In the genomic region with DNA sequence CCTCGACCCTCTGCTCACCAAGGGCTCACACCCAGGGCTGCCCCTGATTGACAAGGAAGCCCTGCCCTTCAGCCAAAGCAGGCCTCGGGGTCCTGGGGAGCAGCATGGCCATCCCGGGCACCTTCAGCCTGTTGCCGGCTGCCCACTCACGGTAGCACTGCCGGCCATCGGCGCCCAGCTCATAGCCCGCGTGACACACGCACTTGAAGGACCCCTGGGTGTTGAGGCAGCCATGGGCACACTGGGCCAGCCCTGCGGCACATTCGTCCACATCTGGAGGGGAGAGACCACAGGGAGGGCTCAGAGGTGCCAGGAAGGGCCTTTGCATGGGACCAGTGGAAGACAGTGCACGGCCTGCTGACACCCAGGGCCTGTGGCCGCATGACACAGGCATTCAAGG, we compare ENCODE assay signal across 29 cellular contexts.
"Had no signal": no experiment of that assay in that cellular context is flagged by ENCODE, and none has a peak within 500 bp of the region (broad histone marks: within the 10 kb centered on the region; RNA-seq: fewer than 3 reads in every experiment).

No MANE protein-coding gene starts in this region.

- H3K4me1 Mint-ChIP-seq: stimulated activated effector memory CD8-positive, alpha-beta T cell treated with anti-CD3 and anti-CD28 coated beads, Interleukin-12 subunit alpha, Interleukin-12 subunit beta, amount 100 ng/mL, for 72 hours; stimulated activated naive CD8-positive, alpha-beta T cell treated with anti-CD3 and anti-CD28 coated beads, Interleukin-15, amount 100 ng/mL, for 72 hours had no signal

- H3K27me3 Mint-ChIP-seq: stimulated activated memory B cell treated with anti-CD40 and anti-IgM and Interleukin-4, amounts not matched to agents 10 μg/mL and 1 μg/mL and 100 μg/mL, for 72 hours; stimulated activated naive B cell treated with anti-CD40 and anti-IgM and Interleukin-4, amounts not matched to agents 10 μg/mL and 1 μg/mL and 100 μg/mL, for 72 hours; stimulated activated naive CD8-positive, alpha-beta T cell treated with anti-CD3 and anti-CD28 coated beads, Interleukin-15, amount 100 ng/mL, for 72 hours; stimulated activated naive CD8-positive, alpha-beta T cell treated with anti-CD3 and anti-CD28 coated beads, Interleukin-15, Interleukin-2, amounts not matched to agents 100 ng/mL and 50 ng/mL, for 24 hours; type B pancreatic cell had no signal

- H3K9me3 Mint-ChIP-seq: stimulated activated effector memory CD8-positive, alpha-beta T cell treated with anti-CD3 and anti-CD28 coated beads, Interleukin-12 subunit alpha, Interleukin-12 subunit beta, amount 100 ng/mL, for 72 hours; stimulated activated naive B cell treated with anti-CD40 and anti-IgM and Interleukin-4, amounts not matched to agents 10 μg/mL and 1 μg/mL and 100 μg/mL, for 72 hours; stimulated activated naive CD8-positive, alpha-beta T cell treated with anti-CD3 and anti-CD28 coated beads, Interleukin-15, amount 100 ng/mL, for 72 hours; stimulated activated naive CD8-positive, alpha-beta T cell treated with anti-CD3 and anti-CD28 coated beads, Interleukin-15, Interleukin-2, amounts not matched to agents 100 ng/mL and 50 ng/mL, for 24 hours; type B pancreatic cell had no signal

- H3K4me1 ChIP-seq: testis, thyroid gland, tibial nerve, transverse colon, upper lobe of left lung, upper lobe of right lung, uterus, vagina had no signal

- H3K27ac Mint-ChIP-seq: stimulated activated effector memory CD8-positive, alpha-beta T cell treated with anti-CD3 and anti-CD28 coated beads, Interleukin-12 subunit alpha, Interleukin-12 subunit beta, amount 100 ng/mL, for 72 hours; stimulated activated memory B cell treated with anti-CD40 and anti-IgM and Interleukin-4, amounts not matched to agents 10 μg/mL and 1 μg/mL and 100 μg/mL, for 72 hours; stimulated activated naive B cell treated with anti-CD40 and anti-IgM and Interleukin-4, amounts not matched to agents 10 μg/mL and 1 μg/mL and 100 μg/mL, for 72 hours; stimulated activated naive CD8-positive, alpha-beta T cell treated with anti-CD3 and anti-CD28 coated beads, Interleukin-15, amount 100 ng/mL, for 72 hours; stimulated activated naive CD8-positive, alpha-beta T cell treated with anti-CD3 and anti-CD28 coated beads, Interleukin-15, Interleukin-2, amounts not matched to agents 100 ng/mL and 50 ng/mL, for 24 hours; type B pancreatic cell had no signal

- ATAC-seq: stimulated activated effector memory CD8-positive, alpha-beta T cell treated with anti-CD3 and anti-CD28 coated beads, Interleukin-12 subunit alpha, Interleukin-12 subunit beta, amount 100 ng/mL, for 72 hours; stimulated activated naive B cell treated with anti-CD40 and anti-IgM and Interleukin-4, amounts not matched to agents 10 μg/mL and 1 μg/mL and 100 μg/mL, for 72 hours; stimulated activated naive CD8-positive, alpha-beta T cell treated with anti-CD3 and anti-CD28 coated beads, Interleukin-15, amount 100 ng/mL, for 72 hours; stimulated activated naive CD8-positive, alpha-beta T cell treated with anti-CD3 and anti-CD28 coated beads, Interleukin-15, Interleukin-2, amounts not matched to agents 100 U/mL and 50 U/mL, for 24 hours; upper lobe of right lung had no signal

- H3K27me3 ChIP-seq: stomach, suprapubic skin, testis, thyroid gland, tibial artery, tibial nerve, transverse colon, upper lobe of left lung, upper lobe of right lung, uterus, vagina had no signal

- DNase-seq: stimulated activated CD4-positive, alpha-beta T cell treated with anti-CD3 and anti-CD28 coated beads, Interleukin-2, amount 100 ng/mL, for 48 hours; stimulated activated CD4-positive, alpha-beta T cell treated with anti-CD3 and anti-CD28 coated beads, Interleukin-4, amount 100 ng/mL, for 1 hour; stimulated activated CD4-positive, alpha-beta T cell treated with anti-CD3 and anti-CD28 coated beads, Interleukin-4, amount 100 ng/mL, for 24 hours; stimulated activated CD4-positive, alpha-beta T cell treated with anti-CD3 and anti-CD28 coated beads, Interleukin-4, amount 100 ng/mL, for 4 hours; stimulated activated CD8-positive, alpha-beta memory T cell treated with anti-CD3 and anti-CD28 coated beads, Interleukin-4, amount 100 ng/mL, for 48 hours; stimulated activated naive B cell treated with anti-CD40 and anti-IgM and Interleukin-4, amounts not matched to agents 10 μg/mL and 1 μg/mL and 100 μg/mL, for 72 hours; stimulated activated naive CD4-positive, alpha-beta T cell; stimulated activated naive CD4-positive, alpha-beta T cell treated with Interleukin-2 at 50 U/mL for 16 hours; stimulated activated naive CD8-positive, alpha-beta T cell treated with anti-CD3 and anti-CD28 coated beads, Interleukin-15, amount 100 ng/mL, for 72 hours; stimulated activated naive CD8-positive, alpha-beta T cell treated with anti-CD3 and anti-CD28 coated beads, Interleukin-15, Interleukin-2, amounts not matched to agents 100 U/mL and 50 U/mL, for 24 hours; stomach; substantia nigra; testis; thyroid gland; tibial artery; transverse colon; trophoblast cell; upper lobe of right lung; uterus had no signal

- FAIRE-seq: urothelium cell line had no signal

- H3K9me3 ChIP-seq: stomach, suprapubic skin, testis, thoracic aorta, thyroid gland, tibial artery, tibial nerve, transverse colon, upper lobe of left lung, upper lobe of right lung, uterus, vagina had no signal

- H3K4me3 ChIP-seq: stomach, suprapubic skin, testis, thoracic aorta, thyroid gland, tibial artery, tibial nerve, transverse colon, upper lobe of left lung, upper lobe of right lung, uterus, vagina had no signal

- H3K27ac ChIP-seq: stomach, suprapubic skin, testis, thoracic aorta, thyroid gland, tibial artery, tibial nerve, transverse colon, upper lobe of left lung, upper lobe of right lung, uterus, vagina had no signal

- H3K36me3 Mint-ChIP-seq: stimulated activated effector memory CD8-positive, alpha-beta T cell treated with anti-CD3 and anti-CD28 coated beads, Interleukin-12 subunit alpha, Interleukin-12 subunit beta, amount 100 ng/mL, for 72 hours; stimulated activated memory B cell treated with anti-CD40 and anti-IgM and Interleukin-4, amounts not matched to agents 10 μg/mL and 1 μg/mL and 100 μg/mL, for 72 hours; type B pancreatic cell had no signal

- H3K4me3 Mint-ChIP-seq: stimulated activated effector memory CD8-positive, alpha-beta T cell treated with anti-CD3 and anti-CD28 coated beads, Interleukin-12 subunit alpha, Interleukin-12 subunit beta, amount 100 ng/mL, for 72 hours; stimulated activated memory B cell treated with anti-CD40 and anti-IgM and Interleukin-4, amounts not matched to agents 10 μg/mL and 1 μg/mL and 100 μg/mL, for 72 hours; stimulated activated naive B cell treated with anti-CD40 and anti-IgM and Interleukin-4, amounts not matched to agents 10 μg/mL and 1 μg/mL and 100 μg/mL, for 72 hours; stimulated activated naive CD8-positive, alpha-beta T cell treated with anti-CD3 and anti-CD28 coated beads, Interleukin-15, amount 100 ng/mL, for 72 hours; stimulated activated naive CD8-positive, alpha-beta T cell treated with anti-CD3 and anti-CD28 coated beads, Interleukin-15, Interleukin-2, amounts not matched to agents 100 ng/mL and 50 ng/mL, for 24 hours; type B pancreatic cell had no signal

- H3K36me3 ChIP-seq: thyroid gland, transverse colon, uterus had no signal
